In the genomic region with DNA sequence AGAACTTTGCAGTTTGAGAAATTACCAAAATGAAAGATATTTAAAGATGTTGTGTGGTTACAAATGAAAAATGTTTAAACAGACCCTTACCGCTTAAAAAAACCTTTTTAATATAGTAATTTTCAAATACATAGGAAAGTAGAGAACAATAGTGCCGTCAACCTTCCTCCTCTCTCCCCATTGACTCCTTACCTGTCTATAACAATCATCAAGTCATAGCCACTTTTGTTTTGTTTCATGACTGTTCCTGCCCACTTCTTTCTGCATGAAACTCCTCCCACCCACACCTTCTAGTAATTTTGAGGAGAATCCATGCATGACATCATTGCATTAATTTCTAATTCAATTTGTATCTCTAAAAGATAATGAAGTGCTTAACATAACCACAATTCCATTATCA, we compare ENCODE assay signal across 37 cellular contexts.
DNase-seq lines count a peak whose midpoint lies in the region; ATAC-seq, FAIRE-seq and TF ChIP-seq lines count a peak whose summit lies in the region.
"Had no signal": no experiment of that assay in that cellular context is flagged by ENCODE, and none has a peak within 500 bp of the region (broad histone marks: within the 10 kb centered on the region; RNA-seq: fewer than 3 reads in every experiment).

No MANE protein-coding gene starts in this region.

- peak overlapping the region; percentile 19 for H3K27ac Mint-ChIP-seq in activated CD4-positive, alpha-beta T cell treated with anti-CD3 and anti-CD28 coated beads for 36 hours
- peak overlapping the region; percentile 60 for H3K27ac Mint-ChIP-seq in activated T-helper 17 cell treated with anti-CD3 and anti-CD28 coated beads, Interleukin-2, amount 50 U/mL, for 72 hours
- H3K27ac Mint-ChIP-seq: B cell; CD4-positive, alpha-beta memory T cell; CD4-positive, alpha-beta T cell; CD8-positive, alpha-beta memory T cell; CD8-positive, alpha-beta T cell had no signal

- H3K27me3 ChIP-seq in HepG2 (ENCODE audit: control insufficient read depth in 1 of 2, insufficient read depth in 2 of 2, low read length in 2 of 2) (no peaks in the 10 kb centered on the region), right lobe of liver (no peaks in the 10 kb centered on the region), GM12878 (replicated peaks in 1 of 2; ENCODE audit: control insufficient read depth in 2 of 2, insufficient read depth in 2 of 2, low read length in 1 of 2) (no peaks in the 10 kb centered on the region)
- H3K27me3 ChIP-seq: BE2C; BLaER1; BLaER1 treated with 17β-estradiol and CSF1 and Interleukin-3, amounts not matched to agents 10 nM and 100 nM had no signal

- no peak overlapping the region for H3K9ac ChIP-seq in HepG2 (ENCODE audit: insufficient read depth, low read depth, low read length)
- H3K9ac ChIP-seq in GM12878 (ENCODE audit: control insufficient read depth, insufficient read depth, low read length): no peak overlapping the region
- H3K9ac ChIP-seq: BLaER1; BLaER1 treated with 17β-estradiol and CSF1 and Interleukin-3, amounts not matched to agents 10 nM and 100 nM had no signal

- FAIRE-seq in HepG2 (lab: Jason Lieb, UNC) (no peak), GM12878 (lab: Jason Lieb, UNC) (no peak)
- FAIRE-seq: A204.1, A549, D721Med had no signal

- H3K9me3 ChIP-seq in HepG2 (ENCODE audit: low read length): peaks cover 1% of the 10 kb centered on the region; the same call in 1 of the 2 replicates
- H3K9me3 ChIP-seq in right lobe of liver: no peaks in the 10 kb centered on the region
- no peaks in the 10 kb centered on the region; the same call in 2 of the 3 replicates for H3K9me3 ChIP-seq in GM12878 (replicated peaks; ENCODE audit: control insufficient read depth, insufficient read depth, low read length)
- H3K9me3 ChIP-seq: A549, BE2C, Caco-2 had no signal

- peaks cover 3% of the 10 kb centered on the region for H3K4me1 Mint-ChIP-seq in activated CD4-positive, alpha-beta T cell treated with anti-CD3 and anti-CD28 coated beads for 36 hours
- H3K4me1 Mint-ChIP-seq in activated T-helper 17 cell treated with anti-CD3 and anti-CD28 coated beads, Interleukin-2, amount 50 U/mL, for 72 hours: no peaks in the 10 kb centered on the region
- H3K4me1 Mint-ChIP-seq: B cell; CD14-positive monocyte; CD4-positive, alpha-beta memory T cell; CD4-positive, CD25-positive, alpha-beta regulatory T cell; CD8-positive, alpha-beta memory T cell had no signal

- no peak for TF ChIP-seq CTCF in HepG2 (CRISPR knock-in tag; IDR thresholded peaks at IDR 0.05)
- TF ChIP-seq CTCF in right lobe of liver (IDR thresholded peaks at IDR 0.05): no peak
- TF ChIP-seq CTCF in GM12878 (IDR thresholded peaks at IDR 0.05 in 2 of 3, conservative IDR thresholded peaks at IDR 0.05 in 1 of 3; ENCODE audit: control insufficient read depth in 2 of 3, extremely low read depth in 1 of 3, insufficient read depth in 1 of 3, low read depth in 3 of 3, low read length in 3 of 3): no peak

- H2AFZ ChIP-seq in HepG2 (ENCODE audit: low read length): no peak overlapping the region
- no peak overlapping the region for H2AFZ ChIP-seq in GM12878 (ENCODE audit: control insufficient read depth, low read depth, low read length)

- DNase-seq in activated CD4-positive, alpha-beta T cell treated with anti-CD3 and anti-CD28 coated beads for 36 hours: no peak
- no peak for DNase-seq in activated CD4-positive, alpha-beta T cell treated with anti-CD3 and anti-CD28 coated beads, Interleukin-2, amount 50 U/mL, for 4 hours
- DNase-seq in HepG2 (ENCODE audit: low spot score) (no peak), right lobe of liver (no peak), GM12878 (ENCODE audit: low read depth, low spot score) (no peak), activated T-cell treated with anti-CD3 and anti-CD28 coated beads for 4 hours (no peak)
- DNase-seq: 8988T; ACHN; AML-193; BE2C; C1 segment of cervical spinal cord; Caco-2; Calu3; CD4-positive, alpha-beta memory T cell; CD4-positive, alpha-beta T cell; CD4-positive, CD25-positive, alpha-beta regulatory T cell; CD8-positive, alpha-beta memory T cell; CD8-positive, alpha-beta T cell; COR-L47; DMS 273 treated with DMSO at 0.1 percent for 48 hours; DMS153; DMS53; DMS79; DMS79 treated with DMSO at 0.1 percent for 48 hours; DND-41; EL had no signal

- POLR2A ChIA-PET in activated CD4-positive, alpha-beta T cell treated with anti-CD3 and anti-CD28 coated beads for 36 hours (lab: Charles Lee): no interaction called here
- POLR2A ChIA-PET in HepG2 (lab: Yijun Ruan, JAX) (no interaction called here), GM12878 (lab: Charles Lee) (no interaction called here)

- H3K36me3 Mint-ChIP-seq in activated CD4-positive, alpha-beta T cell treated with anti-CD3 and anti-CD28 coated beads for 36 hours (ENCODE audit: low read depth): no peaks in the 10 kb centered on the region
- H3K36me3 Mint-ChIP-seq in activated T-helper 17 cell treated with anti-CD3 and anti-CD28 coated beads, Interleukin-2, amount 50 U/mL, for 72 hours (ENCODE audit: low read depth): no peaks in the 10 kb centered on the region
- H3K36me3 Mint-ChIP-seq: CD14-positive monocyte; CD4-positive, alpha-beta memory T cell; CD4-positive, CD25-positive, alpha-beta regulatory T cell; CD8-positive, alpha-beta T cell had no signal

- TF ChIP-seq POLR2A in HepG2 (IDR thresholded peaks at IDR 0.05; ENCODE audit: insufficient read depth in 1 of 2, low read depth in 2 of 2, low read length in 2 of 2) (no peak), right lobe of liver (IDR thresholded peaks at IDR 0.05) (no peak), GM12878 (IDR thresholded peaks at IDR 0.05; ENCODE audit: low read depth, low read length) (no peak)

- TF ChIP-seq EP300 in HepG2 (IDR thresholded peaks at IDR 0.05; ENCODE audit: low read depth in 2 of 2, low read length in 2 of 2): no peak
- TF ChIP-seq EP300 in HepG2 (CRISPR knock-in tag; IDR thresholded peaks at IDR 0.05; ENCODE audit: borderline replicate concordance): no peak
- TF ChIP-seq EP300 in GM12878 (IDR thresholded peaks at IDR 0.05; ENCODE audit: borderline replicate concordance in 1 of 2, control insufficient read depth in 1 of 2, low read depth in 2 of 2, low read length in 2 of 2): no peak

- H3K27me3 Mint-ChIP-seq in activated CD4-positive, alpha-beta T cell treated with anti-CD3 and anti-CD28 coated beads for 36 hours: peaks cover 7% of the 10 kb centered on the region
- peaks cover 19% of the 10 kb centered on the region for H3K27me3 Mint-ChIP-seq in activated T-helper 17 cell treated with anti-CD3 and anti-CD28 coated beads, Interleukin-2, amount 50 U/mL, for 72 hours

- RAD21 ChIA-PET in GM12878 (lab: Charles Lee; ENCODE audit: unreplicated experiment): no interaction called here

- no peak overlapping the region for H3K4me3 ChIP-seq in HepG2 (replicated peaks in 1 of 3; ENCODE audit: insufficient read depth in 1 of 3, low read depth in 2 of 3, low read length in 3 of 3)
- H3K4me3 ChIP-seq in right lobe of liver: no peak overlapping the region
- no peak overlapping the region for H3K4me3 ChIP-seq in GM12878
- H3K4me3 ChIP-seq: A549; BLaER1; BLaER1 treated with 17β-estradiol and CSF1 and Interleukin-3, amounts not matched to agents 10 nM and 100 nM had no signal

- no peaks in the 10 kb centered on the region for H3K79me2 ChIP-seq in HepG2 (ENCODE audit: insufficient read depth, low read length)
- H3K79me2 ChIP-seq in GM12878 (ENCODE audit: control insufficient read depth, insufficient read depth, low read length): no peaks in the 10 kb centered on the region

- SMC1A ChIA-PET in GM12878 (lab: Charles Lee; ENCODE audit: uncharacterized antibody, unreplicated experiment): no interaction called here

- CTCF ChIA-PET in activated CD4-positive, alpha-beta T cell treated with anti-CD3 and anti-CD28 coated beads for 36 hours (lab: Charles Lee): no interaction called here
- CTCF ChIA-PET in HepG2 (lab: Yijun Ruan, JAX; ENCODE audit: low intra/inter-chr PET ratio, low total read pairs): no interaction called here
- CTCF ChIA-PET in GM12878 (lab: Yijun Ruan, JAX): no interaction called here

- H3K4me2 ChIP-seq in HepG2 (ENCODE audit: low read depth, low read length) (no peak overlapping the region), GM12878 (ENCODE audit: control insufficient read depth, insufficient read depth) (no peak overlapping the region)
- H3K4me2 ChIP-seq: A549; BLaER1; BLaER1 treated with 17β-estradiol and CSF1 and Interleukin-3, amounts not matched to agents 10 nM and 100 nM had no signal

- no peak overlapping the region for H3K4me3 Mint-ChIP-seq in activated CD4-positive, alpha-beta T cell treated with anti-CD3 and anti-CD28 coated beads for 36 hours
- peak overlapping the region; percentile 44 for H3K4me3 Mint-ChIP-seq in activated T-helper 17 cell treated with anti-CD3 and anti-CD28 coated beads, Interleukin-2, amount 50 U/mL, for 72 hours
- H3K4me3 Mint-ChIP-seq: B cell; CD14-positive monocyte; CD4-positive, alpha-beta T cell; CD4-positive, CD25-positive, alpha-beta regulatory T cell; CD8-positive, alpha-beta T cell had no signal

- H3K27ac ChIP-seq in HepG2 (ENCODE audit: extremely low read length, insufficient read depth, low read length): no peak overlapping the region
- H3K27ac ChIP-seq in right lobe of liver: no peak overlapping the region
- no peak overlapping the region for H3K27ac ChIP-seq in GM12878 (ENCODE audit: control insufficient read depth, insufficient read depth)
- H3K27ac ChIP-seq: 22Rv1; A549; BLaER1; BLaER1 treated with 17β-estradiol and CSF1 and Interleukin-3, amounts not matched to agents 10 nM and 100 nM; C4-2B had no signal

- 24% methylated on average over 2 of the region's 2 CpGs for WGBS in HepG2 (ENCODE audit: low lambda C conversion rate)
- 67% methylated on average over 2 of the region's 2 CpGs for WGBS in right lobe of liver (ENCODE audit: insufficient coverage, low coverage, low lambda C conversion rate, missing lambda C conversion rate)
- 51% methylated on average over 2 of the region's 2 CpGs for WGBS in GM12878 (ENCODE audit: insufficient coverage, insufficient replicate concordance, low lambda C conversion rate, missing lambda C conversion rate)

- BruUV-seq in HepG2 (replicated peaks; lab: Mats Ljungman, UMichigan): no TSS peak
- BruUV-seq in GM12878 (replicated peaks; lab: Mats Ljungman, UMichigan): no TSS peak

- in situ Hi-C loops in HepG2 (cut with HindIII; ENCODE audit: extremely low pct_ligation_motif_present, low pct_unique_long_range_greater_than_20kb) (no loop called here), GM12878 (cut with MboI) (no loop called here)

- ATAC-seq in activated CD4-positive, alpha-beta T cell treated with anti-CD3 and anti-CD28 coated beads for 36 hours: no peak
- ATAC-seq in HepG2 (no peak), right lobe of liver (no peak), GM12878 (peak; percentile 57), HG02870 (IDR thresholded peaks at IDR 0.05; ENCODE audit: unreplicated experiment) (no peak)
- peak; percentile 74 for ATAC-seq in activated T-helper 17 cell treated with anti-CD3 and anti-CD28 coated beads, Interleukin-2, amount 50 U/mL, for 72 hours (replicated peaks)
- ATAC-seq: A549; CD8-positive, alpha-beta T cell had no signal

- H4K20me1 ChIP-seq in HepG2 (ENCODE audit: insufficient read depth, low read length): no peaks in the 10 kb centered on the region
- no peaks in the 10 kb centered on the region for H4K20me1 ChIP-seq in GM12878 (ENCODE audit: control insufficient read depth, insufficient read depth)
- H4K20me1 ChIP-seq: BLaER1; BLaER1 treated with 17β-estradiol and CSF1 and Interleukin-3, amounts not matched to agents 10 nM and 100 nM had no signal

- TF ChIP-seq RAD21 in HepG2 (CRISPR knock-in tag; IDR thresholded peaks at IDR 0.05) (no peak), GM12878 (IDR thresholded peaks at IDR 0.05; ENCODE audit: insufficient read depth, low read depth, low read length) (no peak)

- H3K9me3 Mint-ChIP-seq in activated CD4-positive, alpha-beta T cell treated with anti-CD3 and anti-CD28 coated beads for 36 hours (ENCODE audit: low read depth): peaks cover 8% of the 10 kb centered on the region
- H3K9me3 Mint-ChIP-seq in activated T-helper 17 cell treated with anti-CD3 and anti-CD28 coated beads, Interleukin-2, amount 50 U/mL, for 72 hours: peaks cover 8% of the 10 kb centered on the region

- intact Hi-C loops in activated CD4-positive, alpha-beta T cell treated with anti-CD3 and anti-CD28 coated beads for 36 hours (cut with DNase I, micrococcal nuclease): no loop called here
- intact Hi-C loops in HepG2 (cut with micrococcal nuclease; ENCODE audit: unreplicated experiment): no loop called here
- intact Hi-C loops in right lobe of liver (cut with DNase I): no loop called here
- intact Hi-C loops in GM12878 (cut with micrococcal nuclease; ENCODE audit: unreplicated experiment): no loop called here

- H3K4me1 ChIP-seq in HepG2 (ENCODE audit: insufficient read depth, low read length): no peaks in the 10 kb centered on the region
- H3K4me1 ChIP-seq in right lobe of liver: no peaks in the 10 kb centered on the region
- H3K4me1 ChIP-seq in GM12878 (ENCODE audit: control insufficient read depth, insufficient read depth, low read length): no peaks in the 10 kb centered on the region
- H3K4me1 ChIP-seq: A549; BLaER1; BLaER1 treated with 17β-estradiol and CSF1 and Interleukin-3, amounts not matched to agents 10 nM and 100 nM; Caco-2 had no signal

- H3K36me3 ChIP-seq in HepG2 (replicated peaks in 1 of 2; ENCODE audit: control insufficient read depth in 1 of 2, insufficient read depth in 2 of 2, low read length in 2 of 2): no peaks in the 10 kb centered on the region
- no peaks in the 10 kb centered on the region for H3K36me3 ChIP-seq in right lobe of liver
- no peaks in the 10 kb centered on the region for H3K36me3 ChIP-seq in GM12878 (ENCODE audit: control insufficient read depth in 2 of 2, insufficient read depth in 2 of 2, low read length in 1 of 2)
- H3K36me3 ChIP-seq: BE2C; BLaER1; BLaER1 treated with 17β-estradiol and CSF1 and Interleukin-3, amounts not matched to agents 10 nM and 100 nM had no signal

Comparison
In these comparisons a context has a peak if more than half of its experiments do, and no peak if none do; other contexts are left out.
1. ATAC-seq: peak in activated T-helper 17 cell treated with anti-CD3 and anti-CD28 coated beads, Interleukin-2, amount 50 U/mL, for 72 hours (single experiment) and GM12878 (single experiment); none in activated CD4-positive, alpha-beta T cell treated with anti-CD3 and anti-CD28 coated beads for 36 hours (single experiment), HepG2 (single experiment), right lobe of liver (0 of 4) and HG02870 (single experiment).